In the genomic region with DNA sequence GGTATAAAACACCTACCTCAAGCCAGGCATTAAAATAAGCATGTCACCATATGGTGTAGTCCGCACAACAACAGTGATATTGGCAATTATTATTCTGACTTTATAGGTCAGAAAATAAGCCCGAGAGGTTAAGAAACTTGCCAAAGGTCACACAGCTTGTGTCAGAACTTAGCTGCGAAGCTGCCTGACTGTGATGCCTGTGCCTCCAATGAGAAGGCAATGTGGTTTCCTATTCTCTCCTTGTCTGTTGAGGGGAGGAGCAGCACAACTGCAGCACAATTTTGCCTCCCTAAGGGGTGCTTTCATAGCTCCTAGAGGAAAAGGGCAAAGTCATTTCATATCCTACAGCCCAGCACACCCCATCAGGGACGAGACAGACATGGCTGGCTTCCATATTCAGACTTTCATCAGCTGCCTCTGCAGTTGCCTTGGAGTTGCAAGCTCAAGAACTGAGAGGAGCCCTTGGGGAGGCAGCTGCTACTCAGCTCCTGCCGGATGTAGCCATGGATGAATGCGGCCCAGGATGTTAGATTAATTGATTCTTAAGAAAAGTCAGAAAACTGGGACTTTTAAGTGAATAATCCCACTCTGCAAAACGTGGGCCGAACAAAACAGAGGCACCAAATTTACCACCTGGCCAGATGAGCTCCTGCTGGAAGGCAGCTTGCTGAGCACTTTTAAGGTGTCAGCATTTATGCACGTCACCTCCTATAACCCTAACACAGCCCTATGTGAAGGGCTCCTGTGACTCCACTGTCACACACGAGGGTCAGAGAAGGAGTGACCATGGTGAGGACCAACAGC, we compare ENCODE assay signal across 9 cellular contexts. TPM values are rescaled to one million over a fixed set of nuclear protein-coding genes. Genes with fewer than 3 reads are reported as not detected.
DNase-seq lines count a peak whose midpoint lies in the region; ATAC-seq and TF ChIP-seq lines count a peak whose summit lies in the region.
"Had no signal": no experiment of that assay in that cellular context is flagged by ENCODE, and none has a peak within 500 bp of the region (broad histone marks: within the 10 kb centered on the region; RNA-seq: fewer than 3 reads in every experiment).

No MANE protein-coding gene starts in this region.

- peaks cover 0 to 5% (median 3%) of the 10 kb centered on the region in 3 donors for H3K27me3 Mint-ChIP-seq in immature natural killer cell (ENCODE audit: low read depth in 3 of 3)

- DNase-seq in DMS79 (lab: John Stamatoyannopoulos, UW) (peak; percentile 34), caudate nucleus (lab: John Stamatoyannopoulos, UW) (no peak), immature natural killer cell (no peak), NCI-H2196 (lab: John Stamatoyannopoulos, UW; ENCODE audit: unreplicated experiment) (no peak)
- no peak for DNase-seq in activated CD8-positive, alpha-beta memory T cell treated with anti-CD3 and anti-CD28 coated beads for 24 hours

- H3K9me3 ChIP-seq in Loucy (ENCODE audit: insufficient read depth, low read depth, low read length): no peaks in the 10 kb centered on the region
- no peaks in the 10 kb centered on the region for H3K9me3 ChIP-seq in parathyroid adenoma (ENCODE audit: control insufficient read depth, low read length)
- H3K9me3 ChIP-seq: esophagus squamous epithelium had no signal

- H3K36me3 ChIP-seq in Loucy (ENCODE audit: insufficient read depth, low read length) (no peaks in the 10 kb centered on the region), parathyroid adenoma (ENCODE audit: control insufficient read depth, insufficient read depth, low read length) (no peaks in the 10 kb centered on the region)

- H2AFZ ChIP-seq in Loucy (ENCODE audit: low read length) (peak overlapping the region; percentile 84), parathyroid adenoma (peak overlapping the region; percentile 29)

- H3K9me2 ChIP-seq in Loucy (replicated peaks; ENCODE audit: low read depth, low read length): no peaks in the 10 kb centered on the region

- H3K4me1 Mint-ChIP-seq in immature natural killer cell: peaks cover 14 to 15% of the 10 kb centered on the region in 2 donors

- peaks cover 17% of the 10 kb centered on the region for H3K4me1 ChIP-seq in Loucy (ENCODE audit: insufficient read depth, low read length, poor library complexity, severe bottlenecking)
- peaks cover 1% of the 10 kb centered on the region for H3K4me1 ChIP-seq in parathyroid adenoma

- ATAC-seq in GM21825 (IDR thresholded peaks at IDR 0.05; ENCODE audit: unreplicated experiment): no peak

- H3K9ac ChIP-seq in Loucy (ENCODE audit: low read depth, low read length, poor library complexity, severe bottlenecking) (peak overlapping the region; percentile 11), parathyroid adenoma (no peak overlapping the region)

- H3K9me3 Mint-ChIP-seq in immature natural killer cell: no peaks in the 10 kb centered on the region

- no peak overlapping the region for H3K27ac Mint-ChIP-seq in immature natural killer cell

- H3K27me3 ChIP-seq in Loucy (ENCODE audit: insufficient read depth, low read length, poor library complexity, severe bottlenecking) (no peaks in the 10 kb centered on the region), parathyroid adenoma (ENCODE audit: control insufficient read depth, insufficient read depth, low read length) (no peaks in the 10 kb centered on the region)
- H3K27me3 ChIP-seq: esophagus squamous epithelium had no signal

- peak overlapping the region; percentile 74 for H3K4me2 ChIP-seq in Loucy (ENCODE audit: low read depth, low read length, poor library complexity, severe bottlenecking)
- H3K4me2 ChIP-seq in parathyroid adenoma (ENCODE audit: low read length): no peak overlapping the region

- H3K27ac ChIP-seq in caudate nucleus (ENCODE audit: low read depth, low read length) (peak overlapping the region; percentile 37), parathyroid adenoma (peak overlapping the region; percentile 59)

- peak overlapping the region in 1 of 5 donors; percentile 41 for H3K4me3 Mint-ChIP-seq in immature natural killer cell

- H3K4me3 ChIP-seq in Loucy (ENCODE audit: low read length, poor library complexity, severe bottlenecking) (peak overlapping the region; percentile 68), parathyroid adenoma (ENCODE audit: low read depth, low read length) (no peak overlapping the region)
- H3K4me3 ChIP-seq: esophagus squamous epithelium had no signal

- H3K79me2 ChIP-seq in Loucy (ENCODE audit: insufficient read depth, low read length) (no peaks in the 10 kb centered on the region), parathyroid adenoma (no peaks in the 10 kb centered on the region)

- H3F3A ChIP-seq in Loucy (ENCODE audit: low read depth): no peaks in the 10 kb centered on the region

- TF ChIP-seq CTCF in Loucy (conservative IDR thresholded peaks at IDR 0.05; ENCODE audit: low read length): no peak
- no peak for TF ChIP-seq CTCF in parathyroid adenoma (IDR thresholded peaks at IDR 0.05)

- H4K20me1 ChIP-seq in Loucy (ENCODE audit: insufficient read depth, low read length, poor library complexity, severe bottlenecking): no peaks in the 10 kb centered on the region

- H3K36me3 Mint-ChIP-seq in immature natural killer cell: no peaks in the 10 kb centered on the region

RNA-seq across cellular contexts. Expression of gene MYO5C, which starts 38.5 kb away (rescaled TPM):
- under 1 TPM in 1 of 3 donors, not detected in 2; 0.19 TPM for polyA plus RNA-seq in immature natural killer cell
